Comparison of ENCODE assay signal across 8 cellular contexts in genomic region chr16:25257504-25257955, GRCh38. TPM values are rescaled to one million over a fixed set of nuclear protein-coding genes. Genes with fewer than 3 reads are reported as not detected.
A peak's percentile ranks its signal among the peaks of the same experiment; 100 is the strongest.
DNase-seq lines count a peak whose midpoint lies in the region; ATAC-seq and TF ChIP-seq lines count a peak whose summit lies in the region.

Gene ZKSCAN2 (minus strand): TSS chr16:25257845. CDS start chr16:25257127, 718 bp downstream.

- no peaks in the 10 kb centered on the region for H3K9me3 ChIP-seq in right lobe of liver

- intact Hi-C loops in right lobe of liver (cut with DNase I) = no loop called here

- H3K36me3 ChIP-seq in right lobe of liver = peaks cover 0 to 11% (median 3%) of the 10 kb centered on the region in 4 donors

- peak within 1 kb of the TSS; percentile 98 to 99 (median 98) for H3K27ac ChIP-seq in right lobe of liver

- peak; percentile 92 for DNase-seq in AG10803 (ENCODE audit: low read depth)
- DNase-seq in NCI-H446 treated with DMSO at 0.1 percent for 48 hours (lab: John Stamatoyannopoulos, UW) = peak; percentile 74
- peak; percentile 59 to 64 for DNase-seq in activated CD4-positive, alpha-beta T cell treated with anti-CD3 and anti-CD28 coated beads, Interleukin-2, amount 50 U/mL, for 4 hours
- peak; percentile 85 for DNase-seq in dermis blood vessel endothelial cell
- DNase-seq in right lobe of liver = peak; percentile 94 to 95 (median 95)
- DNase-seq in stimulated activated CD4-positive, alpha-beta T cell treated with anti-CD3 and anti-CD28 coated beads, Interleukin-4, amount 100 ng/mL, for 24 hours = peak; percentile 83

- H3K4me1 ChIP-seq in right lobe of liver = peaks cover 0 to 23% (median 7%) of the 10 kb centered on the region in 4 donors

- no peaks in the 10 kb centered on the region for H3K27me3 ChIP-seq in right lobe of liver

- 0% methylated on average over 7 of the region's 65 CpGs for WGBS in right lobe of liver (ENCODE audit: insufficient coverage, low coverage, low lambda C conversion rate, missing lambda C conversion rate)

- ATAC-seq in GM18873 (IDR thresholded peaks at IDR 0.05; ENCODE audit: low FRiP score, unreplicated experiment) = peak; percentile 57
- peak; percentile 92 for ATAC-seq in HG03108 (IDR thresholded peaks at IDR 0.05; ENCODE audit: unreplicated experiment)
- peak; percentile 96 to 99 (median 98) for ATAC-seq in right lobe of liver

- peak within 1 kb of the TSS; percentile 73 for H3K4me3 ChIP-seq in AG10803 (ENCODE audit: low read length)
- peak within 1 kb of the TSS; percentile 86 to 98 (median 91) for H3K4me3 ChIP-seq in right lobe of liver

- peak; percentile 97 for TF ChIP-seq POLR2A in right lobe of liver (IDR thresholded peaks at IDR 0.05)

- TF ChIP-seq CTCF in AG10803 (conservative IDR thresholded peaks at IDR 0.05; ENCODE audit: low read length) (no peak), right lobe of liver (IDR thresholded peaks at IDR 0.05) (no peak)

RNA-seq across cellular contexts. Expression of gene ZKSCAN2, which starts in this region (rescaled TPM):
- total RNA-seq in dermis blood vessel endothelial cell (3.7 and 4.8 TPM in 2 replicates), right lobe of liver (1 to 10 TPM; 2.2 to 2.7 (median 2.2) TPM)

Comparison
In these comparisons a context has a peak if more than half of its experiments do, and no peak if none do; other contexts are left out.
1. Peak in every context shown above with its lines: DNase-seq, ATAC-seq, H3K4me3 ChIP-seq and H3K27ac ChIP-seq.